29 cellular contexts compared by ENCODE assay signal in the genomic region with DNA sequence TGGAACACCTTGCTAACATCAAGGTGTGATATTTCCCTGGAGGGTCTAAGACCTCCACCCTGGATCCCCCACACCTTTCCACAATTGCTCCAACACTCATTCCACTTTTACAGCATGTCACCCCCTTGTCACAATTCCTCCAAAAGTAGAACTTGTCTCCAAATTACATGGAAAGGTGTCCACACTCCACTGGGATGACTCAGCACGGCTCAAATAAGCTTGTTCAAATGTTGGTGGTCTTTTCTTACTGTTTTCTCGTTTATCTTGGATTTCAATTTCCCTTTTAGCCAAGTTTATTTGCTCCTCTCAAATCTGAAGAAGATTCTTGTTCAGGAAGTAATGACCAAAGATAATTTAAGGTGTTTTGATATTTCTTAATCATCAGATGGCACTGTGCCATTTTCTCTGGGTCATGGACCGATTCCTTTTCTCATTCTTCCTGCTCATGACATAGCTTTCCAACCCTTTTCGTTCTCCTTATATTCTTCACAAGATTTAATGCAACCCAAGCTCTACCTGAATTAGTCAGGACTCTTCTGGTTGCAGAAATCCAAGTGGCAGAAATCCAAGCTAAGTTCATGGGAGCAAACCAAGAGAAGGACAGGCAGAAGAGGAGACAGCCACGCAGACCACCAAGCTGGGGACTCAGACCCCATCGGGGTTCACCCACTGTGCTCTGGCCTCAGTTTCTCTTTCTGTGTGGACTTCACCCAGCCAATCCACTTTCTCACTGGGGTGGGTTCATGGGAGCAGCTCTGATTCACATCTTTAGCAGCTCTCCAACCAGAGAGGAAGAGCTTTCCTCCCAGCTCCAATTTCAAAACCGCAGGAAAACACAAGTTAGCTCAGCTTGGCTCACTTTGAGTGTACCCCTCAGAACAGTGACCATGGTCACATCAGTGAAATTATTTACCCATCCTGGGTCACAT.
DNase-seq lines count a peak whose midpoint lies in the region; TF ChIP-seq lines count a peak whose summit lies in the region.
"Had no signal": no experiment of that assay in that cellular context is flagged by ENCODE, and none has a peak within 500 bp of the region (broad histone marks: within the 10 kb centered on the region; RNA-seq: fewer than 3 reads in every experiment).

No MANE protein-coding gene starts in this region.

- no peaks in the 10 kb centered on the region for H3F3A ChIP-seq in SK-N-SH (replicated peaks; ENCODE audit: insufficient read depth)

- H3K4me1 ChIP-seq in SK-N-SH (ENCODE audit: control insufficient read depth in 1 of 2, insufficient read depth in 2 of 2, low read depth in 1 of 2, low read length in 1 of 2) (no peaks in the 10 kb centered on the region), endodermal cell (ENCODE audit: control insufficient read depth, insufficient read depth, low read length) (no peaks in the 10 kb centered on the region)
- H3K4me1 ChIP-seq: pancreas, spleen, uterus had no signal

- H4K20me1 ChIP-seq in SK-N-SH (ENCODE audit: insufficient read depth), result no peaks in the 10 kb centered on the region

- H3K9me2 ChIP-seq in SK-N-SH, result no peaks in the 10 kb centered on the region

- H3K79me2 ChIP-seq in SK-N-SH (ENCODE audit: insufficient read depth), result no peaks in the 10 kb centered on the region
- H3K79me2 ChIP-seq: hepatocyte had no signal

- POLR2A ChIA-PET in SK-N-SH (lab: Yijun Ruan, JAX), result no interaction called here

- DNase-seq in EH (ENCODE audit: low read depth) (peak; percentile 65), SK-N-SH (no peak), endodermal cell (peak; percentile 4), mesenteric fat pad (ENCODE audit: low spot score) (peak; percentile 18), NCI-H774 (lab: John Stamatoyannopoulos, UW) (no peak), AML-193 (lab: John Stamatoyannopoulos, UW) (no peak), caudate nucleus (lab: John Stamatoyannopoulos, UW) (no peak), T-helper 1 cell (no peak)
- DNase-seq: ACHN; activated CD4-positive, alpha-beta T cell treated with anti-CD3 and anti-CD28 coated beads, Interleukin-2, amount 10 ng/mL, durations not matched to agents 7 days and 5 days; activated naive CD4-positive, alpha-beta T cell treated with anti-CD3 and anti-CD28 coated beads, Interleukin-2, amount 10 ng/mL, durations not matched to agents 7 days and 5 days; anterior cingulate cortex; Calu3; EL; HCEC 1CT; MM.1S; NCI-H2171; NCI-H524 treated with DMSO at 0.1 percent for 48 hours; pancreas; RPMI8226; spleen; stimulated activated CD4-positive, alpha-beta T cell treated with anti-CD3 and anti-CD28 coated beads, Interleukin-2, amount 100 ng/mL, for 48 hours; uterus had no signal

- TF ChIP-seq RAD21 in SK-N-SH (IDR thresholded peaks at IDR 0.05; ENCODE audit: low read length), result no peak

- no peak overlapping the region for H3K27ac Mint-ChIP-seq in endodermal cell
- H3K27ac Mint-ChIP-seq: activated CD4-positive, alpha-beta T cell treated with anti-CD3 and anti-CD28 coated beads, Interleukin-2, amount 10 ng/mL, durations not matched to agents 7 days and 5 days; activated naive CD4-positive, alpha-beta T cell treated with anti-CD3 and anti-CD28 coated beads, Interleukin-2, amount 10 ng/mL, durations not matched to agents 7 days and 5 days; activated T-helper 1 cell treated with anti-CD3 and anti-CD28 coated beads, Interleukin-12 subunit alpha, Interleukin-12 subunit beta, Interleukin-2, Interleukin-4 antibody, amounts not matched to agents 30 ng/mL and 10 ng/mL and 1 ng/mL, durations not matched to agents 14 hours and 24 hours and 36 hours; stimulated activated memory B cell treated with anti-CD40 and anti-IgM and Interleukin-4, amounts not matched to agents 10 μg/mL and 1 μg/mL and 100 μg/mL, for 72 hours had no signal

- no peak overlapping the region for H2AFZ ChIP-seq in SK-N-SH (ENCODE audit: low read depth)
- H2AFZ ChIP-seq: hepatocyte had no signal

- no peak overlapping the region for H3K4me3 Mint-ChIP-seq in endodermal cell
- H3K4me3 Mint-ChIP-seq: activated CD4-positive, alpha-beta T cell treated with anti-CD3 and anti-CD28 coated beads, Interleukin-2, amount 10 ng/mL, durations not matched to agents 7 days and 5 days; activated naive CD4-positive, alpha-beta T cell treated with anti-CD3 and anti-CD28 coated beads, Interleukin-2, amount 10 ng/mL, durations not matched to agents 7 days and 5 days; activated T-helper 1 cell treated with anti-CD3 and anti-CD28 coated beads, Interleukin-12 subunit alpha, Interleukin-12 subunit beta, Interleukin-2, Interleukin-4 antibody, amounts not matched to agents 30 ng/mL and 10 ng/mL and 1 ng/mL, durations not matched to agents 14 hours and 24 hours and 36 hours; natural killer cell treated with Interleukin-12 subunit alpha and Interleukin-12 subunit beta and Interleukin-15 and Interleukin-18, amount 100 ng/mL, for 72 hours; stimulated activated memory B cell treated with anti-CD40 and anti-IgM and Interleukin-4, amounts not matched to agents 10 μg/mL and 1 μg/mL and 100 μg/mL, for 72 hours had no signal

- peak overlapping the region; percentile 49; the same call in 1 of the 2 replicates for H3K4me2 ChIP-seq in SK-N-SH
- H3K4me2 ChIP-seq: hepatocyte had no signal

- H3K4me3 ChIP-seq in SK-N-SH (ENCODE audit: low read depth in 2 of 2, low read length in 1 of 2) (no peak overlapping the region), endodermal cell (ENCODE audit: low read length) (no peak overlapping the region)
- H3K4me3 ChIP-seq: hepatocyte, pancreas, spleen, uterus had no signal

- H3K36me3 ChIP-seq in SK-N-SH (replicated peaks in 1 of 2; ENCODE audit: control insufficient read depth in 1 of 2, insufficient read depth in 2 of 2, low read length in 1 of 2) (no peaks in the 10 kb centered on the region), endodermal cell (ENCODE audit: control insufficient read depth, insufficient read depth, low read length) (no peaks in the 10 kb centered on the region)
- H3K36me3 ChIP-seq: pancreas, spleen, uterus had no signal

- H3K27me3 ChIP-seq in SK-N-SH (ENCODE audit: insufficient read depth), result no peaks in the 10 kb centered on the region; the same call in 1 of the 2 replicates
- no peaks in the 10 kb centered on the region for H3K27me3 ChIP-seq in endodermal cell (ENCODE audit: control insufficient read depth, insufficient read depth, low read length, poor library complexity, severe bottlenecking)
- H3K27me3 ChIP-seq: hepatocyte, pancreas, spleen, uterus had no signal

- H3K36me3 Mint-ChIP-seq in endodermal cell (ENCODE audit: low read depth), result no peaks in the 10 kb centered on the region
- H3K36me3 Mint-ChIP-seq: activated naive CD4-positive, alpha-beta T cell treated with anti-CD3 and anti-CD28 coated beads, Interleukin-2, amount 10 ng/mL, durations not matched to agents 7 days and 5 days; natural killer cell treated with Interleukin-12 subunit alpha and Interleukin-12 subunit beta and Interleukin-15 and Interleukin-18, amount 100 ng/mL, for 72 hours; stimulated activated memory B cell treated with anti-CD40 and anti-IgM and Interleukin-4, amounts not matched to agents 10 μg/mL and 1 μg/mL and 100 μg/mL, for 72 hours had no signal

- WGBS in SK-N-SH (ENCODE audit: low lambda C conversion rate), result 19% methylated on average over 7 of the region's 7 CpGs
- WGBS in endodermal cell (ENCODE audit: insufficient coverage in 1 of 2, insufficient read length in 1 of 2), 2 experiments, result 91 to 98% methylated on average over 5 to 7 of the region's 7 CpGs

- H3K4me1 Mint-ChIP-seq in endodermal cell, result peaks cover 7% of the 10 kb centered on the region
- H3K4me1 Mint-ChIP-seq: activated CD4-positive, alpha-beta T cell treated with anti-CD3 and anti-CD28 coated beads, Interleukin-2, amount 10 ng/mL, durations not matched to agents 7 days and 5 days; activated naive CD4-positive, alpha-beta T cell treated with anti-CD3 and anti-CD28 coated beads, Interleukin-2, amount 10 ng/mL, durations not matched to agents 7 days and 5 days; stimulated activated memory B cell treated with anti-CD40 and anti-IgM and Interleukin-4, amounts not matched to agents 10 μg/mL and 1 μg/mL and 100 μg/mL, for 72 hours had no signal

- H3K27ac ChIP-seq in SK-N-SH (ENCODE audit: low read depth in 2 of 2, low read length in 1 of 2), result no peak overlapping the region
- H3K27ac ChIP-seq in endodermal cell (ENCODE audit: low read depth, low read length), result no peak overlapping the region
- no peak overlapping the region for H3K27ac ChIP-seq in caudate nucleus (ENCODE audit: low read depth, low read length)
- H3K27ac ChIP-seq: C4-2B, hepatocyte, pancreas, spleen, VCaP had no signal

- peaks cover 11% of the 10 kb centered on the region for H3K27me3 Mint-ChIP-seq in endodermal cell (ENCODE audit: insufficient read depth)
- H3K27me3 Mint-ChIP-seq: activated CD4-positive, alpha-beta T cell treated with anti-CD3 and anti-CD28 coated beads, Interleukin-2, amount 10 ng/mL, durations not matched to agents 7 days and 5 days had no signal

- no peaks in the 10 kb centered on the region for H3K9me3 Mint-ChIP-seq in endodermal cell
- H3K9me3 Mint-ChIP-seq: activated CD4-positive, alpha-beta T cell treated with anti-CD3 and anti-CD28 coated beads, Interleukin-2, amount 10 ng/mL, durations not matched to agents 7 days and 5 days; activated T-helper 1 cell treated with anti-CD3 and anti-CD28 coated beads, Interleukin-12 subunit alpha, Interleukin-12 subunit beta, Interleukin-2, Interleukin-4 antibody, amounts not matched to agents 30 ng/mL and 10 ng/mL and 1 ng/mL, durations not matched to agents 14 hours and 24 hours and 36 hours; natural killer cell treated with Interleukin-12 subunit alpha and Interleukin-12 subunit beta and Interleukin-15 and Interleukin-18, amount 100 ng/mL, for 72 hours; stimulated activated memory B cell treated with anti-CD40 and anti-IgM and Interleukin-4, amounts not matched to agents 10 μg/mL and 1 μg/mL and 100 μg/mL, for 72 hours had no signal

- no peak for TF ChIP-seq EP300 in SK-N-SH (IDR thresholded peaks at IDR 0.05; ENCODE audit: borderline replicate concordance in 1 of 2, low read depth in 1 of 2, low read length in 1 of 2)

- H3K9ac ChIP-seq in SK-N-SH (no peak overlapping the region), endodermal cell (ENCODE audit: extremely low read depth, low read length, poor library complexity, severe bottlenecking) (no peak overlapping the region)

- H3K9me3 ChIP-seq in SK-N-SH (no peaks in the 10 kb centered on the region), endodermal cell (ENCODE audit: control insufficient read depth, low read length) (no peaks in the 10 kb centered on the region)
- H3K9me3 ChIP-seq: pancreas, spleen, uterus had no signal

- no peak for TF ChIP-seq CTCF in SK-N-SH (IDR thresholded peaks at IDR 0.05)
- TF ChIP-seq CTCF in endodermal cell (conservative IDR thresholded peaks at IDR 0.05), result no peak

- CTCF ChIA-PET in SK-N-SH (lab: Yijun Ruan, JAX), result interaction anchor here (0.6 kb wide), 1 partner anchor 129 kb away, joined by 3 read pairs; no protein-coding TSS in a partner anchor

TF ChIP-seq in SK-N-SH, 30 proteins besides CTCF, POLR2A, EP300 and RAD21 (continues in another document):
- TF ChIP-seq RCOR1 (IDR thresholded peaks at IDR 0.05; ENCODE audit: low read length) (no peak), CHD2 (IDR thresholded peaks at IDR 0.05; ENCODE audit: low read length, partially characterized antibody) (no peak), POLR2AphosphoS5 (IDR thresholded peaks at IDR 0.05; ENCODE audit: low read depth, low read length) (no peak), RFX5 (IDR thresholded peaks at IDR 0.05; ENCODE audit: low read length) (no peak), TAF1 (IDR thresholded peaks at IDR 0.05; ENCODE audit: borderline replicate concordance, low read depth, low read length) (no peak)

Comparison
In these comparisons a context has a peak if more than half of its experiments do, and no peak if none do; other contexts are left out.
1. DNase-seq: peak in EH (single experiment), endodermal cell (single experiment) and mesenteric fat pad (single experiment); none in SK-N-SH (single experiment), NCI-H774 (single experiment), AML-193 (0 of 2), caudate nucleus (0 of 61) and T-helper 1 cell (0 of 5).